In the genomic region with DNA sequence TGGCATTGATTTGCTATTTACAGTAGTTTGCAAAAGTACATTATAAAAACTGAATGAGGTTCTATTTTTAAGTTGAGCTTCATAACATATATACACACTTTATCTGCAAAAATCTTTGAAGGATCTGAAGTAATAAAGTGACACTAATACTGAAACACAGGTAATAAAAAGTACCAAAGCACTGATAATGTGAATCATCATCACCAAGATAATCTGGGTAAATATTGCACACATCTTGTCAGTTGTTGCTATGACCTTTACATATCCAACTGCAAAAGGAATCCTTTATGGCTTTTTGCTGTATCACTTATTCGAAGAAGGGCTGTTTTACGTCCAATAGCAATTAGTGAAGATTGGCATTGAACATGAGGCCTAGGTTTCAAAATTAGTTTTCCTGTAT, we compare ENCODE assay signal across 2 cellular contexts.
A peak's percentile ranks its signal among the peaks of the same experiment; 100 is the strongest.
TF ChIP-seq lines count a peak whose summit lies in the region.

No MANE protein-coding gene starts in this region.

TF ChIP-seq in A549, 52 proteins besides CTCF, POLR2A, EP300 and RAD21:
- no peak for TF ChIP-seq EHF (CRISPR knock-in tag; IDR thresholded peaks at IDR 0.05)
- peak; percentile 54; the same call in 1 of the 2 replicates for TF ChIP-seq GATA3 (IDR thresholded peaks at IDR 0.05; ENCODE audit: borderline replicate concordance)
- TF ChIP-seq, protein P1, sequence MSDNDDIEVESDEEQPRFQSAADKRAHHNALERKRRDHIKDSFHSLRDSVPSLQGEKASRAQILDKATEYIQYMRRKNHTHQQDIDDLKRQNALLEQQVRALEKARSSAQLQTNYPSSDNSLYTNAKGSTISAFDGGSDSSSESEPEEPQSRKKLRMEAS (IDR thresholded peaks at IDR 0.05), result no peak
- no peak for TF ChIP-seq FOSB (CRISPR knock-in tag; IDR thresholded peaks at IDR 0.05)
- TF ChIP-seq CEBPB (IDR thresholded peaks at IDR 0.05), result 0 out of 4 replicates have a peak, but pooled peaks of 1 of the 2 experiments have one; percentile 28
- TF ChIP-seq, protein P2, sequence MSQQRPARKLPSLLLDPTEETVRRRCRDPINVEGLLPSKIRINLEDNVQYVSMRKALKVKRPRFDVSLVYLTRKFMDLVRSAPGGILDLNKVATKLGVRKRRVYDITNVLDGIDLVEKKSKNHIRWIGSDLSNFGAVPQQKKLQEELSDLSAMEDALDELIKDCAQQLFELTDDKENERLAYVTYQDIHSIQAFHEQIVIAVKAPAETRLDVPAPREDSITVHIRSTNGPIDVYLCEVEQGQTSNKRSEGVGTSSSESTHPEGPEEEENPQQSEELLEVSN (IDR thresholded peaks at IDR 0.05; ENCODE audit: borderline replicate concordance, low read depth), result no peak
- TF ChIP-seq, protein P3, sequence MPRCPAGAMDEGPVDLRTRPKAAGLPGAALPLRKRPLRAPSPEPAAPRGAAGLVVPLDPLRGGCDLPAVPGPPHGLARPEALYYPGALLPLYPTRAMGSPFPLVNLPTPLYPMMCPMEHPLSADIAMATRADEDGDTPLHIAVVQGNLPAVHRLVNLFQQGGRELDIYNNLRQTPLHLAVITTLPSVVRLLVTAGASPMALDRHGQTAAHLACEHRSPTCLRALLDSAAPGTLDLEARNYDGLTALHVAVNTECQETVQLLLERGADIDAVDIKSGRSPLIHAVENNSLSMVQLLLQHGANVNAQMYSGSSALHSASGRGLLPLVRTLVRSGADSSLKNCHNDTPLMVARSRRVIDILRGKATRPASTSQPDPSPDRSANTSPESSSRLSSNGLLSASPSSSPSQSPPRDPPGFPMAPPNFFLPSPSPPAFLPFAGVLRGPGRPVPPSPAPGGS (IDR thresholded peaks at IDR 0.05), result no peak
- TF ChIP-seq, protein P4, sequence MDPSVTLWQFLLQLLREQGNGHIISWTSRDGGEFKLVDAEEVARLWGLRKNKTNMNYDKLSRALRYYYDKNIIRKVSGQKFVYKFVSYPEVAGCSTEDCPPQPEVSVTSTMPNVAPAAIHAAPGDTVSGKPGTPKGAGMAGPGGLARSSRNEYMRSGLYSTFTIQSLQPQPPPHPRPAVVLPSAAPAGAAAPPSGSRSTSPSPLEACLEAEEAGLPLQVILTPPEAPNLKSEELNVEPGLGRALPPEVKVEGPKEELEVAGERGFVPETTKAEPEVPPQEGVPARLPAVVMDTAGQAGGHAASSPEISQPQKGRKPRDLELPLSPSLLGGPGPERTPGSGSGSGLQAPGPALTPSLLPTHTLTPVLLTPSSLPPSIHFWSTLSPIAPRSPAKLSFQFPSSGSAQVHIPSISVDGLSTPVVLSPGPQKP (IDR thresholded peaks at IDR 0.05; ENCODE audit: low read depth, low read length), result no peak
- no peak for TF ChIP-seq SMC3 (IDR thresholded peaks at IDR 0.05)
- no peak for TF ChIP-seq FOSL2 (IDR thresholded peaks at IDR 0.05)
- TF ChIP-seq FOSL2 (CRISPR knock-in tag; IDR thresholded peaks at IDR 0.05), result peak; percentile 29; the same call in 1 of the 2 replicates
- peak; percentile 87 for TF ChIP-seq RFX5 (IDR thresholded peaks at IDR 0.05)

TF ChIP-seq in H1, 55 proteins besides CTCF, POLR2A, EP300 and RAD21:
- TF ChIP-seq SIX5 (IDR thresholded peaks at IDR 0.05; ENCODE audit: low read depth, low read length) (no peak), HDAC6 (IDR thresholded peaks at IDR 0.05; ENCODE audit: low read depth, low read length) (no peak), SIN3A (conservative IDR thresholded peaks at IDR 0.05 in 1 of 2, IDR thresholded peaks at IDR 0.05 in 1 of 2; ENCODE audit: low read depth in 1 of 2, low read length in 2 of 2) (no peak), NANOG (IDR thresholded peaks at IDR 0.05; ENCODE audit: insufficient read depth, low read depth, low read length, poor library complexity, severe bottlenecking) (no peak), CBX8 (IDR thresholded peaks at IDR 0.05; ENCODE audit: borderline replicate concordance, low read depth, low read length) (no peak)
